15 cellular contexts compared by ENCODE assay signal in genomic region chr17:42061641-42062487, GRCh38. TPM values are rescaled to one million over a fixed set of nuclear protein-coding genes. Genes with fewer than 3 reads are reported as not detected.
"Had no signal": no experiment of that assay in that cellular context is flagged by ENCODE, and none has a peak within 500 bp of the region (broad histone marks: within the 10 kb centered on the region; RNA-seq: fewer than 3 reads in every experiment).

No MANE protein-coding gene starts in this region.

- H3K9me3 ChIP-seq: suprapubic skin, upper lobe of left lung had no signal

- H3K27ac ChIP-seq: suprapubic skin had no signal

- H3K4me3 ChIP-seq: lung, suprapubic skin, upper lobe of left lung had no signal

- H3K27me3 ChIP-seq: suprapubic skin, upper lobe of left lung had no signal

- H3K36me3 ChIP-seq: suprapubic skin, upper lobe of left lung had no signal

- ATAC-seq: sciatic nerve had no signal

- DNase-seq: activated CD4-positive, alpha-beta T cell treated with anti-CD3 and anti-CD28 coated beads, Interleukin-2, amount 50 U/mL, for 4 hours; activated CD4-positive, CD25-positive, alpha-beta regulatory T cell treated with anti-CD3 and anti-CD28 coated beads, Interleukin-2, amount 50 U/mL, for 72 hours; activated gamma-delta T cell; activated naive CD8-positive, alpha-beta T cell treated with anti-CD3 and anti-CD28 coated beads for 36 hours; activated T-cell treated with anti-CD3 and anti-CD28 coated beads, Interleukin-2, amount 50 U/mL, for 1 hour; cerebellar nuclear complex; dermis blood vessel endothelial cell; midbrain; stimulated activated CD4-positive, alpha-beta T cell treated with anti-CD3 and anti-CD28 coated beads, Interleukin-12 subunit alpha, Interleukin-12 subunit beta, amount 100 ng/mL, for 4 hours; stimulated activated naive CD4-positive, alpha-beta T cell; upper lobe of left lung had no signal

- H3K4me1 ChIP-seq: suprapubic skin had no signal

RNA-seq across cellular contexts. Expression of gene ZNF385C, which starts 36.4 kb away (rescaled TPM):
- total RNA-seq: dermis blood vessel endothelial cell, glomerular endothelial cell had no signal
